Comparison of ENCODE assay signal across 1 cellular context in genomic region chr5:132673939-132674630, GRCh38.
TF ChIP-seq lines count a peak whose summit lies in the region.

IL4 (plus strand) TSS chr5:132673989; CDS start chr5:132674051, 62 bp downstream.

TF ChIP-seq in HCT116, 20 proteins besides CTCF, POLR2A, EP300 and RAD21 (continued from another document):
- TF ChIP-seq ZBTB33 (IDR thresholded peaks at IDR 0.05; ENCODE audit: extremely low read depth, insufficient replicate concordance, low read length) (no peak), ATF3 (IDR thresholded peaks at IDR 0.05) (no peak), TCF7L2 (IDR thresholded peaks at IDR 0.05; ENCODE audit: borderline replicate concordance, extremely low read depth, insufficient read depth, insufficient read length) (no peak), SP1 (IDR thresholded peaks at IDR 0.05; ENCODE audit: low read depth) (no peak), SRF (IDR thresholded peaks at IDR 0.05; ENCODE audit: low read depth) (no peak), EZH2 (IDR thresholded peaks at IDR 0.05) (no peak)
